In genomic region chr2:42317486-42317885, GRCh38 we compare ENCODE assay signal across 15 cellular contexts.
"Had no signal": no experiment of that assay in that cellular context is flagged by ENCODE, and none has a peak within 500 bp of the region (broad histone marks: within the 10 kb centered on the region; RNA-seq: fewer than 3 reads in every experiment).

No MANE protein-coding gene starts in this region.

- H3K27ac ChIP-seq: adrenal gland, coronary artery, heart left ventricle, stomach, thoracic aorta had no signal

- DNase-seq: activated CD4-positive, CD25-positive, alpha-beta regulatory T cell; adrenal gland; effector CD8-positive, alpha-beta T cell; heart left ventricle; left colon; natural killer cell; nucleus accumbens; stimulated activated CD4-positive, alpha-beta T cell treated with anti-CD3 and anti-CD28 coated beads, Interleukin-12 subunit alpha, Interleukin-12 subunit beta, amount 100 ng/mL, for 4 hours; stomach had no signal

- H3K9me3 ChIP-seq: adrenal gland, heart left ventricle, stomach, thoracic aorta had no signal

- H3K4me1 ChIP-seq: adrenal gland had no signal

- H3K4me3 ChIP-seq: adrenal gland, coronary artery, heart left ventricle, stomach, thoracic aorta had no signal

- H3K27me3 Mint-ChIP-seq: progenitor cell of endocrine pancreas had no signal

- H3K36me3 Mint-ChIP-seq: natural killer cell had no signal

- H3K27ac Mint-ChIP-seq: natural killer cell; progenitor cell of endocrine pancreas; T-helper 1 cell treated with Interleukin-12 subunit alpha and Interleukin-12 subunit beta and Interleukin-4 antibody, amounts not matched to agents 30 μg/mL and 1 μg/mL, for 36 hours had no signal

- ATAC-seq: heart left ventricle, left colon, natural killer cell, sciatic nerve, SK-N-SH treated with all-trans-retinoic acid at 6 μM for 48 hours had no signal

- H3K9me3 Mint-ChIP-seq: natural killer cell; T-helper 1 cell treated with Interleukin-12 subunit alpha and Interleukin-12 subunit beta and Interleukin-4 antibody, amounts not matched to agents 30 μg/mL and 1 μg/mL, for 36 hours had no signal

- H3K4me3 Mint-ChIP-seq: natural killer cell; T-helper 1 cell treated with Interleukin-12 subunit alpha and Interleukin-12 subunit beta and Interleukin-4 antibody, amounts not matched to agents 30 μg/mL and 1 μg/mL, for 36 hours had no signal

- H3K27me3 ChIP-seq: adrenal gland, heart left ventricle, stomach had no signal
